Comparison of ENCODE assay signal across 1 cellular context in the genomic region with DNA sequence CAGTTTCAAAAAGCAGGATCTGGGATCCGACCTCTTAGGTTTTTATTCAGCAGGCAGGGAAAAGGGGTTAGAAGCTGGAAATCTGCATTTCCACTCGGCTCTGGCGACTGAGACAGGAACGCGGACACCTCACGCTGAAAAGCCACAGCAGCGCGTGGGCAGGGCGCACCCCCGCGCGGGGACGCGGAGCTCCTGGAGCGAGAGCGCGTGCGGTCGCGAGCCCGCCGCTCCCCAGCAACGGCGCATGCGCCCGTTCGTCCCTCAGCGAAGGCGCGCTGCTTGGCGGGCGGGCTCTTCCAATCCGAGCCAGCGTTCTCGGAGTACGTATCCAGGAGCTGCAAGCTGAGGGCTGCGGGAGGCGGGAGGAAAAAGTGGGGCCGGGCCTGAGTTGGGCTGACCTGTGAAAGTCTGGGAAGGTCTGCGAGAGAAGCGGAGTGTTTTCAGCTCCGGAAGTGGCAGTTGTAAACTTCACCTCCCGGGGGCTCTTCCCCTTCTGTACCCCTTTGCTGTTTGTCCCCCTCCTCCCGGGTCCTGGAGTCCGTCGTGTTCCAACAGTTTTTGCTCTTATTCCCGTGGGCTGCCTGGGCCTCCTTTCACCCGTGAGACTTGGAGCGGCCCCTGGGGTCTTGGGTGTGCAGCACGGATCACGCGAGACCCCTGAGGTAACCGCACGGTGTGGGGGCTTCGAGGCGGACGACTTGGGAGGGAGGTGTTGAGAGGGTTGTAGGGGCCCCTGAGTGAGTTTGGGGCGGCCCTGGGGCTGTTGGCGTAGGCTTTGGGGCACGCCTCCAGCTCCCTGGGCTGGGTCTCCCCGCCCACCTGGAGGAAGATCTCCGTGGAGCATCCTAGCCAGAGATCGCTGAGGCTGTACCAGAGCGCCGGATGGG.
TF ChIP-seq lines count a peak whose summit lies in the region.

A gene (plus strand): TSS at position 403 of the 887 bp plus-strand sequence. CDS start 11,046 bp downstream, outside the sequence.

TF ChIP-seq in GM12878, 131 proteins besides CTCF, POLR2A, EP300 and RAD21 (continued from another document):
- peak; percentile 69; the same call in 1 of the 2 replicates for TF ChIP-seq NBN (IDR thresholded peaks at IDR 0.05)
- peak; percentile 22; the same call in 1 of the 2 replicates for TF ChIP-seq MTA2 (IDR thresholded peaks at IDR 0.05; ENCODE audit: low read depth)
- TF ChIP-seq, protein P1, sequence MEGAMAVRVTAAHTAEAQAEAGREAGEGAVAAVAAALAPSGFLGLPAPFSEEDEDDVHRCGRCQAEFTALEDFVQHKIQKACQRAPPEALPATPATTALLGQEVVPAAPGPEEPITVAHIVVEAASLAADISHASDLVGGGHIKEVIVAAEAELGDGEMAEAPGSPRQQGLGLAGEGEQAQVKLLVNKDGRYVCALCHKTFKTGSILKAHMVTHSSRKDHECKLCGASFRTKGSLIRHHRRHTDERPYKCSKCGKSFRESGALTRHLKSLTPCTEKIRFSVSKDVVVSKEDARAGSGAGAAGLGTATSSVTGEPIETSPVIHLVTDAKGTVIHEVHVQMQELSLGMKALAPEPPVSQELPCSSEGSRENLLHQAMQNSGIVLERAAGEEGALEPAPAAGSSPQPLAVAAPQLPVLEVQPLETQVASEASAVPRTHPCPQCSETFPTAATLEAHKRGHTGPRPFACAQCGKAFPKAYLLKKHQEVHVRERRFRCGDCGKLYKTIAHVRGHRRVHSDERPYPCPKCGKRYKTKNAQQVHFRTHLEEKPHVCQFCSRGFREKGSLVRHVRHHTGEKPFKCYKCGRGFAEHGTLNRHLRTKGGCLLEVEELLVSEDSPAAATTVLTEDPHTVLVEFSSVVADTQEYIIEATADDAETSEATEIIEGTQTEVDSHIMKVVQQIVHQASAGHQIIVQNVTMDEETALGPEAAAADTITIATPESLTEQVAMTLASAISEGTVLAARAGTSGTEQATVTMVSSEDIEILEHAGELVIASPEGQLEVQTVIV (IDR thresholded peaks at IDR 0.05; ENCODE audit: borderline replicate concordance, partially characterized antibody): peak; percentile 74
- TF ChIP-seq SMAD5 (IDR thresholded peaks at IDR 0.05; ENCODE audit: low read depth): no peak; the same call in 1 of the 2 replicates
- peak; percentile 42; the same call in 1 of the 2 replicates for TF ChIP-seq RFX5 (IDR thresholded peaks at IDR 0.05; ENCODE audit: low read depth, low read length)
- peak; percentile 33 for TF ChIP-seq MEF2B (IDR thresholded peaks at IDR 0.05; ENCODE audit: partially characterized antibody, poor library complexity, severe bottlenecking)
- TF ChIP-seq SIX5 (IDR thresholded peaks at IDR 0.05; ENCODE audit: low read depth, low read length, severe bottlenecking): no peak
- peak; percentile 33 for TF ChIP-seq SMAD1 (IDR thresholded peaks at IDR 0.05; ENCODE audit: low read depth, partially characterized antibody)
- TF ChIP-seq ATF7 (IDR thresholded peaks at IDR 0.05; ENCODE audit: low read depth): 0 out of 2 replicates have a peak, but pooled peaks have one; percentile 42
- peak; percentile 32; the same call in 1 of the 2 replicates for TF ChIP-seq LARP7 (IDR thresholded peaks at IDR 0.05)
- no peak for TF ChIP-seq CHD2 (IDR thresholded peaks at IDR 0.05; ENCODE audit: borderline replicate concordance, low read depth, low read length)
- TF ChIP-seq KLF5 (IDR thresholded peaks at IDR 0.05; ENCODE audit: partially characterized antibody): peak; percentile 22
- 0 out of 2 replicates have a peak, but pooled peaks have one; percentile 24 for TF ChIP-seq HCFC1 (IDR thresholded peaks at IDR 0.05; ENCODE audit: low read length)
- TF ChIP-seq EGR1 (IDR thresholded peaks at IDR 0.05; ENCODE audit: borderline replicate concordance in 1 of 2, low read depth in 2 of 2, low read length in 2 of 2): peak in 1 of 2 experiments; percentile 93; a peak in 2 of 3 replicates
- TF ChIP-seq, protein P2, sequence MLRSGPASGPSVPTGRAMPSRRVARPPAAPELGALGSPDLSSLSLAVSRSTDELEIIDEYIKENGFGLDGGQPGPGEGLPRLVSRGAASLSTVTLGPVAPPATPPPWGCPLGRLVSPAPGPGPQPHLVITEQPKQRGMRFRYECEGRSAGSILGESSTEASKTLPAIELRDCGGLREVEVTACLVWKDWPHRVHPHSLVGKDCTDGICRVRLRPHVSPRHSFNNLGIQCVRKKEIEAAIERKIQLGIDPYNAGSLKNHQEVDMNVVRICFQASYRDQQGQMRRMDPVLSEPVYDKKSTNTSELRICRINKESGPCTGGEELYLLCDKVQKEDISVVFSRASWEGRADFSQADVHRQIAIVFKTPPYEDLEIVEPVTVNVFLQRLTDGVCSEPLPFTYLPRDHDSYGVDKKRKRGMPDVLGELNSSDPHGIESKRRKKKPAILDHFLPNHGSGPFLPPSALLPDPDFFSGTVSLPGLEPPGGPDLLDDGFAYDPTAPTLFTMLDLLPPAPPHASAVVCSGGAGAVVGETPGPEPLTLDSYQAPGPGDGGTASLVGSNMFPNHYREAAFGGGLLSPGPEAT (IDR thresholded peaks at IDR 0.05; ENCODE audit: low read depth): peak; percentile 97
- peak; percentile 44 for TF ChIP-seq SP1 (IDR thresholded peaks at IDR 0.05; ENCODE audit: low read depth, low read length)
- TF ChIP-seq TAF1 (IDR thresholded peaks at IDR 0.05; ENCODE audit: borderline replicate concordance, low read depth, low read length): peak; percentile 16; the same call in 1 of the 2 replicates
- TF ChIP-seq POLR2AphosphoS5 (IDR thresholded peaks at IDR 0.05; ENCODE audit: low read length): peak; percentile 68
- 0 out of 2 replicates have a peak, but pooled peaks have one; percentile 64 for TF ChIP-seq GATAD2B (conservative IDR thresholded peaks at IDR 0.05; ENCODE audit: low read depth)
- TF ChIP-seq CREB1 (IDR thresholded peaks at IDR 0.05; ENCODE audit: low read depth): peak; percentile 61; the same call in 1 of the 2 replicates
- TF ChIP-seq, protein P3, sequence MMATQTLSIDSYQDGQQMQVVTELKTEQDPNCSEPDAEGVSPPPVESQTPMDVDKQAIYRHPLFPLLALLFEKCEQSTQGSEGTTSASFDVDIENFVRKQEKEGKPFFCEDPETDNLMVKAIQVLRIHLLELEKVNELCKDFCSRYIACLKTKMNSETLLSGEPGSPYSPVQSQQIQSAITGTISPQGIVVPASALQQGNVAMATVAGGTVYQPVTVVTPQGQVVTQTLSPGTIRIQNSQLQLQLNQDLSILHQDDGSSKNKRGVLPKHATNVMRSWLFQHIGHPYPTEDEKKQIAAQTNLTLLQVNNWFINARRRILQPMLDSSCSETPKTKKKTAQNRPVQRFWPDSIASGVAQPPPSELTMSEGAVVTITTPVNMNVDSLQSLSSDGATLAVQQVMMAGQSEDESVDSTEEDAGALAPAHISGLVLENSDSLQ (IDR thresholded peaks at IDR 0.05): peak; percentile 69
- TF ChIP-seq, protein P4, sequence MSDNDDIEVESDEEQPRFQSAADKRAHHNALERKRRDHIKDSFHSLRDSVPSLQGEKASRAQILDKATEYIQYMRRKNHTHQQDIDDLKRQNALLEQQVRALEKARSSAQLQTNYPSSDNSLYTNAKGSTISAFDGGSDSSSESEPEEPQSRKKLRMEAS (IDR thresholded peaks at IDR 0.05; ENCODE audit: low read depth, low read length): peak; percentile 79
- no peak for TF ChIP-seq CHD1 (IDR thresholded peaks at IDR 0.05; ENCODE audit: low read depth, low read length)
- peak in 1 of 2 experiments; percentile 27; a peak in 2 of 4 replicates for TF ChIP-seq IKZF2 (IDR thresholded peaks at IDR 0.05)
- TF ChIP-seq ASH2L (IDR thresholded peaks at IDR 0.05; ENCODE audit: borderline replicate concordance, low read depth): no peak; the same call in 1 of the 2 replicates
- TF ChIP-seq EED (IDR thresholded peaks at IDR 0.05; ENCODE audit: low read depth): peak; percentile 23
- TF ChIP-seq NFXL1 (IDR thresholded peaks at IDR 0.05; ENCODE audit: borderline replicate concordance): no peak
- TF ChIP-seq CREM (IDR thresholded peaks at IDR 0.05; ENCODE audit: low read depth): peak; percentile 47; the same call in 1 of the 2 replicates
- peak; percentile 85 for TF ChIP-seq RB1 (IDR thresholded peaks at IDR 0.05; ENCODE audit: borderline replicate concordance)
- TF ChIP-seq WRNIP1 (IDR thresholded peaks at IDR 0.05; ENCODE audit: borderline replicate concordance, low read depth, low read length): no peak
- peak; percentile 70 for TF ChIP-seq IKZF1 (conservative IDR thresholded peaks at IDR 0.05)
- TF ChIP-seq NRF1 (conservative IDR thresholded peaks at IDR 0.05; ENCODE audit: low read depth, low read length): peak; percentile 72
- TF ChIP-seq RCOR1 (conservative IDR thresholded peaks at IDR 0.05; ENCODE audit: low read depth, low read length): no peak
- TF ChIP-seq MXI1 (IDR thresholded peaks at IDR 0.05; ENCODE audit: low read depth, low read length): peak; percentile 88
- TF ChIP-seq BHLHE40 (IDR thresholded peaks at IDR 0.05; ENCODE audit: borderline replicate concordance in 1 of 2, low read depth in 2 of 2, low read length in 1 of 2): peak in 1 of 2 experiments; percentile 74; a peak in 3 of 4 replicates
- no peak for TF ChIP-seq ZNF207 (IDR thresholded peaks at IDR 0.05; ENCODE audit: borderline replicate concordance)
- TF ChIP-seq HDAC2 (IDR thresholded peaks at IDR 0.05): no peak
- TF ChIP-seq, protein P5, sequence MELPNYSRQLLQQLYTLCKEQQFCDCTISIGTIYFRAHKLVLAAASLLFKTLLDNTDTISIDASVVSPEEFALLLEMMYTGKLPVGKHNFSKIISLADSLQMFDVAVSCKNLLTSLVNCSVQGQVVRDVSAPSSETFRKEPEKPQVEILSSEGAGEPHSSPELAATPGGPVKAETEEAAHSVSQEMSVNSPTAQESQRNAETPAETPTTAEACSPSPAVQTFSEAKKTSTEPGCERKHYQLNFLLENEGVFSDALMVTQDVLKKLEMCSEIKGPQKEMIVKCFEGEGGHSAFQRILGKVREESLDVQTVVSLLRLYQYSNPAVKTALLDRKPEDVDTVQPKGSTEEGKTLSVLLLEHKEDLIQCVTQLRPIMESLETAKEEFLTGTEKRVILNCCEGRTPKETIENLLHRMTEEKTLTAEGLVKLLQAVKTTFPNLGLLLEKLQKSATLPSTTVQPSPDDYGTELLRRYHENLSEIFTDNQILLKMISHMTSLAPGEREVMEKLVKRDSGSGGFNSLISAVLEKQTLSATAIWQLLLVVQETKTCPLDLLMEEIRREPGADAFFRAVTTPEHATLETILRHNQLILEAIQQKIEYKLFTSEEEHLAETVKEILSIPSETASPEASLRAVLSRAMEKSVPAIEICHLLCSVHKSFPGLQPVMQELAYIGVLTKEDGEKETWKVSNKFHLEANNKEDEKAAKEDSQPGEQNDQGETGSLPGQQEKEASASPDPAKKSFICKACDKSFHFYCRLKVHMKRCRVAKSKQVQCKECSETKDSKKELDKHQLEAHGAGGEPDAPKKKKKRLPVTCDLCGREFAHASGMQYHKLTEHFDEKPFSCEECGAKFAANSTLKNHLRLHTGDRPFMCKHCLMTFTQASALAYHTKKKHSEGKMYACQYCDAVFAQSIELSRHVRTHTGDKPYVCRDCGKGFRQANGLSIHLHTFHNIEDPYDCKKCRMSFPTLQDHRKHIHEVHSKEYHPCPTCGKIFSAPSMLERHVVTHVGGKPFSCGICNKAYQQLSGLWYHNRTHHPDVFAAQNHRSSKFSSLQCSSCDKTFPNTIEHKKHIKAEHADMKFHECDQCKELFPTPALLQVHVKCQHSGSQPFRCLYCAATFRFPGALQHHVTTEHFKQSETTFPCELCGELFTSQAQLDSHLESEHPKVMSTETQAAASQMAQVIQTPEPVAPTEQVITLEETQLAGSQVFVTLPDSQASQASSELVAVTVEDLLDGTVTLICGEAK (IDR thresholded peaks at IDR 0.05; ENCODE audit: borderline replicate concordance): 0 out of 2 replicates have a peak, but pooled peaks have one; percentile 10
- no peak for TF ChIP-seq SMARCA5 (IDR thresholded peaks at IDR 0.05)
- TF ChIP-seq, protein P6, sequence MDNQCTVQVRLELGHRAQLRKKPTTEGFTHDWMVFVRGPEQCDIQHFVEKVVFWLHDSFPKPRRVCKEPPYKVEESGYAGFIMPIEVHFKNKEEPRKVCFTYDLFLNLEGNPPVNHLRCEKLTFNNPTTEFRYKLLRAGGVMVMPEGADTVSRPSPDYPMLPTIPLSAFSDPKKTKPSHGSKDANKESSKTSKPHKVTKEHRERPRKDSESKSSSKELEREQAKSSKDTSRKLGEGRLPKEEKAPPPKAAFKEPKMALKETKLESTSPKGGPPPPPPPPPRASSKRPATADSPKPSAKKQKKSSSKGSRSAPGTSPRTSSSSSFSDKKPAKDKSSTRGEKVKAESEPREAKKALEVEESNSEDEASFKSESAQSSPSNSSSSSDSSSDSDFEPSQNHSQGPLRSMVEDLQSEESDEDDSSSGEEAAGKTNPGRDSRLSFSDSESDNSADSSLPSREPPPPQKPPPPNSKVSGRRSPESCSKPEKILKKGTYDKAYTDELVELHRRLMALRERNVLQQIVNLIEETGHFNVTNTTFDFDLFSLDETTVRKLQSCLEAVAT (IDR thresholded peaks at IDR 0.05): peak; percentile 36; the same call in 1 of the 2 replicates
- 0 out of 2 replicates have a peak, but pooled peaks have one; percentile 66 for TF ChIP-seq CBX5 (IDR thresholded peaks at IDR 0.05; ENCODE audit: low read depth)
- TF ChIP-seq BACH1 (IDR thresholded peaks at IDR 0.05; ENCODE audit: borderline replicate concordance): peak; percentile 85
- TF ChIP-seq MYB (IDR thresholded peaks at IDR 0.05; ENCODE audit: borderline replicate concordance, low read depth, low read length): 0 out of 2 replicates have a peak, but pooled peaks have one; percentile 49
- TF ChIP-seq RUNX3 (IDR thresholded peaks at IDR 0.05; ENCODE audit: low read length): peak; percentile 83
- peak; percentile 52; the same call in 1 of the 2 replicates for TF ChIP-seq PML (IDR thresholded peaks at IDR 0.05; ENCODE audit: low read length)
